8 cellular contexts compared by ENCODE assay signal in the genomic region with DNA sequence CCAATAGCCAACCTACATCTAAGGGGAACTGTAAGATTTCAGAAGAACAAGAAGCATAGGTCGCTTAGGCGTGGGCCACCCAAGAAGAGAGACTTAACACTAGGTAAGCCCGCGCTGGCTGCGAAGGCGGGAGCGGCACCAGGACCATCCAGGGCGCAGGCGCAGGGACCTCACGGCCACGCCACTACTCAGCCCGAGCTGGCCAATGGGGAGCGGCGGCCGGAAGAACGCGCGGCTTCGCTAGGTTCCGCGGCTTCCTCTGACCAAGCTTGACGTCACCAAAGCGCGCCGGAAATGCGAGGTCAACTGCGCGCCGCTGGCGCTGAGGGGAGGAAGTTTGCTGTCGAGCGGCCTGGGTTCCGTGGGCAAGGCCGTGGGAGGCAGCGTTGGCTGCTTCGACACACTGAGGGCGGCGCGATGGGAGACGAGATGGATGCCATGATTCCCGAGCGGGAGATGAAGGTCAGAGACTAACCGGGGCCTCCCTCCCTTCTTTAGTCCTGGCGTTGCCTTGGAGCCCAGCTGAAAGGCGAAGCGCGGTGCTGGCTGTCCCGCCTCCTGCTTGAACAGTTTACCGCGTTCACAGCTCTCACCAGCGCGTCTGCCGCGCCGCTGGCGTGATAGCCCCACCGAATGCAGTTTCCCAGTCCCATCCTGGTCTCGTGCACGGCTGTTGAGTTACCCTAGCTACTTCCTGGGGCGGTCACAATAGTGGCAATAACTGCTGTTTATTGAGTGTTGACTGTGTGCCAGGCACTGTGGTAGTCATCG. TPM values are rescaled to one million over a fixed set of nuclear protein-coding genes. Genes with fewer than 3 reads are reported as not detected.
DNase-seq lines count a peak whose midpoint lies in the region; ATAC-seq and TF ChIP-seq lines count a peak whose summit lies in the region.

Gene NUP214, plus strand, starts transcription at position 299 of the 771 bp plus-strand sequence. Its CDS starts 119 bp downstream, at position 418.

- ATAC-seq in HG02588 (IDR thresholded peaks at IDR 0.05; ENCODE audit: unreplicated experiment) (peak; percentile 96), SK-N-SH treated with all-trans-retinoic acid at 6 μM for 48 hours (peak; percentile 100)
- peak; percentile 99 for ATAC-seq in activated naive CD4-positive, alpha-beta T cell treated with anti-CD3 and anti-CD28 coated beads, Interleukin-2, amount 50 U/mL, for 72 hours

- no peaks in the 10 kb centered on the region; the same call in 1 of the 2 replicates for H3K27me3 ChIP-seq in GM06990 (replicated peaks; ENCODE audit: control insufficient read depth, insufficient read depth, low read length)

- H3K4me3 ChIP-seq in GM06990 (replicated peaks; ENCODE audit: low read depth, low read length): peak within 1 kb of the TSS; percentile 99

- DNase-seq in GM06990 (ENCODE audit: extremely low read depth, insufficient read length): peak; percentile 98
- DNase-seq in NCI-H1092 (lab: John Stamatoyannopoulos, UW): peak; percentile 98
- peak; percentile 99 for DNase-seq in activated naive CD4-positive, alpha-beta T cell treated with anti-CD3 and anti-CD28 coated beads, Interleukin-2, amount 50 U/mL, for 72 hours (ENCODE audit: low spot score in 2 of 2)
- DNase-seq in glomerular endothelial cell (ENCODE audit: extremely low read depth, low read depth, low spot score): peak; percentile 80
- peak; percentile 98 for DNase-seq in occipital lobe (lab: John Stamatoyannopoulos, UW)

- peak within 1 kb of the TSS; percentile 75 for H3K27ac ChIP-seq in temporal lobe (ENCODE audit: low read depth, low read length)

- H3K36me3 ChIP-seq in GM06990 (ENCODE audit: control insufficient read depth, insufficient read depth, low read length): peaks cover 8% of the 10 kb centered on the region

- no peaks in the 10 kb centered on the region for H3K9me3 Mint-ChIP-seq in activated naive CD4-positive, alpha-beta T cell treated with anti-CD3 and anti-CD28 coated beads, Interleukin-2, amount 50 U/mL, for 72 hours

- peaks cover 21 to 23% of the 10 kb centered on the region in 2 donors for H3K36me3 Mint-ChIP-seq in activated naive CD4-positive, alpha-beta T cell treated with anti-CD3 and anti-CD28 coated beads, Interleukin-2, amount 50 U/mL, for 72 hours

- H3K27ac Mint-ChIP-seq in activated naive CD4-positive, alpha-beta T cell treated with anti-CD3 and anti-CD28 coated beads, Interleukin-2, amount 50 U/mL, for 72 hours: peak within 1 kb of the TSS; percentile 97

- TF ChIP-seq CTCF in GM06990 (IDR thresholded peaks at IDR 0.05; ENCODE audit: insufficient read depth, low read length, poor library complexity, severe bottlenecking): no peak

TF ChIP-seq in SK-N-SH treated with all-trans-retinoic acid at 6 μM for 48 hours, 23 proteins besides CTCF, POLR2A, EP300 and RAD21:
- TF ChIP-seq ZNF70 (CRISPR knock-in tag; IDR thresholded peaks at IDR 0.05): no peak
- TF ChIP-seq, protein P1, sequence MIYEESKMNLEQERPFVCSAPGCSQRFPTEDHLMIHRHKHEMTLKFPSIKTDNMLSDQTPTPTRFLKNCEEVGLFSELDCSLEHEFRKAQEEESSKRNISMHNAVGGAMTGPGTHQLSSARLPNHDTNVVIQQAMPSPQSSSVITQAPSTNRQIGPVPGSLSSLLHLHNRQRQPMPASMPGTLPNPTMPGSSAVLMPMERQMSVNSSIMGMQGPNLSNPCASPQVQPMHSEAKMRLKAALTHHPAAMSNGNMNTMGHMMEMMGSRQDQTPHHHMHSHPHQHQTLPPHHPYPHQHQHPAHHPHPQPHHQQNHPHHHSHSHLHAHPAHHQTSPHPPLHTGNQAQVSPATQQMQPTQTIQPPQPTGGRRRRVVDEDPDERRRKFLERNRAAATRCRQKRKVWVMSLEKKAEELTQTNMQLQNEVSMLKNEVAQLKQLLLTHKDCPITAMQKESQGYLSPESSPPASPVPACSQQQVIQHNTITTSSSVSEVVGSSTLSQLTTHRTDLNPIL (CRISPR knock-in tag; IDR thresholded peaks at IDR 0.05; ENCODE audit: low read depth): no peak
- TF ChIP-seq PPARA (CRISPR knock-in tag; IDR thresholded peaks at IDR 0.05; ENCODE audit: borderline replicate concordance): peak; percentile 50
- TF ChIP-seq CSRNP3 (CRISPR knock-in tag; IDR thresholded peaks at IDR 0.05): no peak

RNA-seq across cellular contexts. Expression of gene NUP214, which starts in this region (rescaled TPM):
- total RNA-seq in activated naive CD4-positive, alpha-beta T cell treated with anti-CD3 and anti-CD28 coated beads, Interleukin-2, amount 50 U/mL, for 72 hours: 10 to 100 TPM; 46.4 to 75.5 TPM
- 19.4 and 36.9 TPM in 2 replicates for total RNA-seq in glomerular endothelial cell
- total RNA-seq in occipital lobe: 9.5 TPM
- 14.8 TPM for total RNA-seq in temporal lobe

Comparison
In these comparisons a context has a peak if more than half of its experiments do, and no peak if none do; other contexts are left out.
1. Peak in every context shown above with its lines: DNase-seq, ATAC-seq, H3K4me3 ChIP-seq and H3K27ac ChIP-seq.